In genomic region chr9:126016579-126017290, GRCh38 we compare ENCODE assay signal across 20 cellular contexts.
DNase-seq lines count a peak whose midpoint lies in the region; ATAC-seq, FAIRE-seq and TF ChIP-seq lines count a peak whose summit lies in the region.
"Had no signal": no experiment of that assay in that cellular context is flagged by ENCODE, and none has a peak within 500 bp of the region (broad histone marks: within the 10 kb centered on the region; RNA-seq: fewer than 3 reads in every experiment).

No MANE protein-coding gene starts in this region.

- WGBS in neuronal stem cell (ENCODE audit: extremely low coverage in 2 of 2, insufficient read length in 2 of 2, insufficient replicate concordance in 1 of 2), 2 donors = no CpG with 5 or more reads among the region's 24 CpGs

- peak overlapping the region; percentile 8 for H2BK12ac ChIP-seq in neuronal stem cell (ENCODE audit: low read length)

- no peaks in the 10 kb centered on the region for H3K79me1 ChIP-seq in neuronal stem cell (ENCODE audit: low read depth, low read length)

- DNase-seq in NCI-H1436 (lab: John Stamatoyannopoulos, UW) = peak; percentile 28
- DNase-seq in NCI-H1436 treated with DMSO at 0.1 percent for 48 hours (lab: John Stamatoyannopoulos, UW) = no peak
- peak; percentile 76 for DNase-seq in D721Med (ENCODE audit: insufficient read length, low spot score)
- DNase-seq in NCI-H82 (lab: John Stamatoyannopoulos, UW) = peak; percentile 92
- DNase-seq in neuronal stem cell (ENCODE audit: low spot score) = no peak
- no peak for DNase-seq in stimulated activated naive CD8-positive, alpha-beta T cell treated with anti-CD3 and anti-CD28 coated beads, Interleukin-15, Interleukin-2, amounts not matched to agents 100 U/mL and 50 U/mL, for 24 hours
- no peak for DNase-seq in head of caudate nucleus
- DNase-seq: AML-193; C1 segment of cervical spinal cord; Calu3; CD8-positive, alpha-beta T cell; DMS79; H9; NCI-H2029 treated with DMSO at 0.1 percent for 48 hours; NCI-H526 treated with DMSO at 0.1 percent for 48 hours; SJCRH30; T-helper 1 cell had no signal

- H2BK5ac ChIP-seq in neuronal stem cell (ENCODE audit: low read length) = peak overlapping the region; percentile 77

- peak overlapping the region in 1 of 2 donors; percentile 36 for H3K4me3 ChIP-seq in neuronal stem cell (ENCODE audit: low read length in 2 of 2)
- H3K4me3 ChIP-seq: Peyer's patch, SJCRH30 had no signal

- intact Hi-C loops in head of caudate nucleus (cut with DNase I) = no loop called here

- no peak overlapping the region for H3K14ac ChIP-seq in neuronal stem cell (ENCODE audit: low read length)

- H2AFZ ChIP-seq in neuronal stem cell (ENCODE audit: low read length) = no peak overlapping the region

- no peak overlapping the region for H2BK120ac ChIP-seq in neuronal stem cell (ENCODE audit: low read depth, low read length)

- H3K36me3 ChIP-seq in neuronal stem cell (replicated peaks in 1 of 2; ENCODE audit: control insufficient read depth in 2 of 2, insufficient read depth in 2 of 2, low read length in 2 of 2) = no peaks in the 10 kb centered on the region
- H3K36me3 ChIP-seq: Peyer's patch, SJCRH30 had no signal

- no peak overlapping the region for H4K91ac ChIP-seq in neuronal stem cell (ENCODE audit: low read depth, low read length, poor library complexity)

- FAIRE-seq in D721Med (lab: Jason Lieb, UNC) = no peak
- FAIRE-seq: GM19239 had no signal

- H3K18ac ChIP-seq in neuronal stem cell (ENCODE audit: low read length) = peak overlapping the region; percentile 77

- H3K4me1 ChIP-seq in neuronal stem cell (ENCODE audit: control insufficient read depth in 2 of 2, insufficient read depth in 1 of 2, low read depth in 1 of 2, low read length in 2 of 2) = peaks cover 0 to 2% of the 10 kb centered on the region in 2 donors
- H3K4me1 ChIP-seq: Peyer's patch, SJCRH30 had no signal

- peaks cover 0 to 7% (median 0%) of the 10 kb centered on the region in 3 experiments for H3K27me3 ChIP-seq in neuronal stem cell (ENCODE audit: control insufficient read depth in 3 of 3, insufficient read depth in 3 of 3, low read depth in 1 of 3, low read length in 3 of 3)
- H3K27me3 ChIP-seq: Peyer's patch had no signal

- peak overlapping the region; percentile 37 for H3K23ac ChIP-seq in neuronal stem cell (ENCODE audit: low read depth, low read length, poor library complexity)

- H2AK5ac ChIP-seq in neuronal stem cell (ENCODE audit: low read depth, low read length) = peak overlapping the region; percentile 78

- H3K9ac ChIP-seq in neuronal stem cell (ENCODE audit: low read depth, low read length, poor library complexity) = no peak overlapping the region

- H3K4ac ChIP-seq in neuronal stem cell (ENCODE audit: low read length) = no peak overlapping the region

- peak overlapping the region; percentile 67 for H2BK15ac ChIP-seq in neuronal stem cell (ENCODE audit: low read length)

- no peaks in the 10 kb centered on the region for H3K9me3 ChIP-seq in neuronal stem cell (replicated peaks in 1 of 2; ENCODE audit: control insufficient read depth in 2 of 2, insufficient read depth in 1 of 2, low read depth in 1 of 2, low read length in 2 of 2)
- H3K9me3 ChIP-seq: Peyer's patch, SJCRH30 had no signal

- TF ChIP-seq CTCF in D721Med (IDR thresholded peaks at IDR 0.05; ENCODE audit: insufficient read depth, missing control alignments) = no peak

- no peak for ATAC-seq in stimulated activated naive CD8-positive, alpha-beta T cell treated with anti-CD3 and anti-CD28 coated beads, Interleukin-15, Interleukin-2, amounts not matched to agents 100 U/mL and 50 U/mL, for 24 hours
- ATAC-seq in GM19452 (IDR thresholded peaks at IDR 0.05; ENCODE audit: unreplicated experiment) = no peak
- ATAC-seq: CD8-positive, alpha-beta T cell had no signal

- H4K8ac ChIP-seq in neuronal stem cell (ENCODE audit: low read depth, low read length) = no peak overlapping the region

- no peak overlapping the region for H3K4me2 ChIP-seq in neuronal stem cell (ENCODE audit: insufficient read depth, low read length, poor library complexity, severe bottlenecking)

- no peak overlapping the region for H3K27ac ChIP-seq in neuronal stem cell (replicated peaks; ENCODE audit: low read length)
- H3K27ac ChIP-seq: Peyer's patch, SJCRH30 had no signal

Comparison
In these comparisons a context has a peak if more than half of its experiments do, and no peak if none do; other contexts are left out.
1. DNase-seq: peak in NCI-H1436 (single experiment), D721Med (single experiment) and NCI-H82 (single experiment); none in NCI-H1436 treated with DMSO at 0.1 percent for 48 hours (single experiment), neuronal stem cell (single experiment), stimulated activated naive CD8-positive, alpha-beta T cell treated with anti-CD3 and anti-CD28 coated beads, Interleukin-15, Interleukin-2, amounts not matched to agents 100 U/mL and 50 U/mL, for 24 hours (single experiment) and head of caudate nucleus (0 of 42).